Comparison of ENCODE assay signal across 19 cellular contexts in the genomic region with DNA sequence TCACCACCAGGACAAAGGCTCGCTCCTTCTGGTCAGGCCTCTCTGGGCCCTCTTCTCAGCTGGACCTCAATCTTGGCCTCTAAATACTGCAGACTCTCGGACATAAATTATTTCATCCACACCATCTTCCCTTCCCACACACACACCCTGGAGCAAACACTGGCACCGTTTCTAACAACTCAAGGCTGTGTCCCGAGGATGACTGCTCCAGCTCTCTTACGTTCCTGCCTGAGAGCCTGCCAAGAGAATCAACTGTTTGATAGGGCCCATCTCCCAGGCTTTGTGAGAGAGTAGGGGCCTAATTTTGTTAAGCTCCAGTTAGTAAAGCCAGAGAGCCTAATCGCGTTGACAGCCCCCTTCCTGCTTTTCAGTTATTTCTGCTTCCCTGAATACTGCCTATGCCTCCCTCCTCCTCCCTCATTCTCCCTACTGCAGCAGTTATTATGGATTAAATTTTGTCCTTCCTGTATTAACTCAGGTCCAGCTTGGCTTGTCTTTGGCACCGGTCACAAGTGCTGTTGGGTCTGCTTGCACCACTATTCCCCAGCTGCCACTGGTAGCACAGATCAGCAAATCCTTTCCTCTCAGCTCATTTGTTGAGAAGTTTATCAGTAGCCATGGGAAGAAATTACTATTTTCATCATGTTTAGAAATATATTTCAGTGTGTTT.
DNase-seq lines count a peak whose midpoint lies in the region; ATAC-seq, FAIRE-seq and TF ChIP-seq lines count a peak whose summit lies in the region.
"Had no signal": no experiment of that assay in that cellular context is flagged by ENCODE, and none has a peak within 500 bp of the region (broad histone marks: within the 10 kb centered on the region; RNA-seq: fewer than 3 reads in every experiment).

No MANE protein-coding gene starts in this region.

- H3K4me3 ChIP-seq in A673 (ENCODE audit: low read depth, low read length, poor library complexity, severe bottlenecking): no peak overlapping the region
- H3K4me3 ChIP-seq in astrocyte (ENCODE audit: insufficient read depth, low read depth, low read length): no peak overlapping the region
- H3K4me3 ChIP-seq in cardiac muscle cell: no peak overlapping the region
- H3K4me3 ChIP-seq in PC-9: no peak overlapping the region
- H3K4me3 ChIP-seq: gastrocnemius medialis, thoracic aorta had no signal

- no peaks in the 10 kb centered on the region for H3F3A ChIP-seq in PC-9 (ENCODE audit: insufficient read depth, low read depth)

- H3K27ac ChIP-seq in A673 (ENCODE audit: low read depth, low read length, poor library complexity, severe bottlenecking): peak overlapping the region; percentile 12
- no peak overlapping the region for H3K27ac ChIP-seq in astrocyte (ENCODE audit: low read depth, low read length)
- H3K27ac ChIP-seq in cardiac muscle cell: peak overlapping the region; percentile 56
- H3K27ac ChIP-seq in PC-9: no peak overlapping the region
- H3K27ac ChIP-seq: gastrocnemius medialis, thoracic aorta had no signal

- TF ChIP-seq CTCF in A673 (conservative IDR thresholded peaks at IDR 0.05; ENCODE audit: low read depth, low read length): no peak
- no peak for TF ChIP-seq CTCF in astrocyte (IDR thresholded peaks at IDR 0.05; ENCODE audit: insufficient read depth, low read depth, low read length)
- TF ChIP-seq CTCF in cardiac muscle cell (IDR thresholded peaks at IDR 0.05; ENCODE audit: low read depth, low read length): no peak
- TF ChIP-seq CTCF in PC-9 (conservative IDR thresholded peaks at IDR 0.05): no peak

- H3K27me3 ChIP-seq in A673 (replicated peaks; ENCODE audit: insufficient read depth, low read depth, low read length, poor library complexity): no peaks in the 10 kb centered on the region
- H3K27me3 ChIP-seq in astrocyte (ENCODE audit: insufficient read depth, low read length): no peaks in the 10 kb centered on the region
- H3K27me3 ChIP-seq in cardiac muscle cell: no peaks in the 10 kb centered on the region
- H3K27me3 ChIP-seq in PC-9 (ENCODE audit: insufficient read depth, low read depth): no peaks in the 10 kb centered on the region
- H3K27me3 ChIP-seq: gastrocnemius medialis had no signal

- no peak for ATAC-seq in GM19324 (IDR thresholded peaks at IDR 0.05; ENCODE audit: low FRiP score, unreplicated experiment)
- ATAC-seq: activated naive CD4-positive, alpha-beta T cell treated with anti-CD3 and anti-CD28 coated beads, Interleukin-2, amount 50 U/mL, for 72 hours; naive thymus-derived CD4-positive, alpha-beta T cell had no signal

- H3K9me2 ChIP-seq in PC-9 (ENCODE audit: insufficient read depth): no peaks in the 10 kb centered on the region

- POLR2A ChIA-PET in A673 (lab: Charles Lee; ENCODE audit: low non-redundant PET): no interaction called here
- POLR2A ChIA-PET in PC-9 (lab: Charles Lee; ENCODE audit: unreplicated experiment): interaction anchor here (0.6 kb wide), 1 partner anchor 111 kb away, joined by 4 read pairs; no protein-coding TSS in a partner anchor

- peaks cover 15% of the 10 kb centered on the region for H3K36me3 Mint-ChIP-seq in astrocyte (ENCODE audit: low read depth, unreplicated experiment)
- H3K36me3 Mint-ChIP-seq: activated naive CD4-positive, alpha-beta T cell treated with anti-CD3 and anti-CD28 coated beads, Interleukin-2, amount 50 U/mL, for 72 hours had no signal

- peaks cover 3% of the 10 kb centered on the region for H3K4me1 Mint-ChIP-seq in astrocyte (ENCODE audit: low read depth, unreplicated experiment)

- no peak overlapping the region for H3K27ac Mint-ChIP-seq in astrocyte (ENCODE audit: unreplicated experiment)

- no peak for FAIRE-seq in astrocyte (lab: Jason Lieb, UNC)
- FAIRE-seq: A204.1, GM18507, H1 had no signal

- no TSS peak for BruUV-seq in A673 (replicated peaks; lab: Mats Ljungman, UMichigan)
- BruUV-seq in PC-9 (replicated peaks; lab: Mats Ljungman, UMichigan): no TSS peak

- H3K4me2 ChIP-seq in astrocyte (ENCODE audit: low read length): no peak overlapping the region
- H3K4me2 ChIP-seq in PC-9: no peak overlapping the region

- no peaks in the 10 kb centered on the region for H3K9me3 Mint-ChIP-seq in astrocyte (ENCODE audit: unreplicated experiment)
- H3K9me3 Mint-ChIP-seq: activated naive CD4-positive, alpha-beta T cell treated with anti-CD3 and anti-CD28 coated beads, Interleukin-2, amount 50 U/mL, for 72 hours; naive thymus-derived CD4-positive, alpha-beta T cell had no signal

- H3K79me2 ChIP-seq in astrocyte (ENCODE audit: insufficient read depth, low read length) (no peaks in the 10 kb centered on the region), PC-9 (ENCODE audit: low read depth) (no peaks in the 10 kb centered on the region)

- no peaks in the 10 kb centered on the region for H3K27me3 Mint-ChIP-seq in astrocyte (ENCODE audit: low read depth, unreplicated experiment)
- H3K27me3 Mint-ChIP-seq: naive thymus-derived CD4-positive, alpha-beta T cell had no signal

- H3K9ac ChIP-seq in astrocyte (ENCODE audit: low read length): no peak overlapping the region

- CTCF ChIA-PET in A673 (lab: Charles Lee) (no interaction called here), PC-9 (lab: Charles Lee) (no interaction called here)

- H2AFZ ChIP-seq in astrocyte (ENCODE audit: low read depth, low read length) (no peak overlapping the region), PC-9 (no peak overlapping the region)

- no peaks in the 10 kb centered on the region for H3K36me3 ChIP-seq in A673 (ENCODE audit: insufficient read depth, low read length, poor library complexity, severe bottlenecking)
- H3K36me3 ChIP-seq in astrocyte (ENCODE audit: insufficient read depth, low read length): no peaks in the 10 kb centered on the region
- H3K36me3 ChIP-seq in cardiac muscle cell: no peaks in the 10 kb centered on the region
- no peaks in the 10 kb centered on the region for H3K36me3 ChIP-seq in PC-9 (ENCODE audit: low read depth)
- H3K36me3 ChIP-seq: gastrocnemius medialis, thoracic aorta had no signal

- H4K20me1 ChIP-seq in astrocyte (ENCODE audit: insufficient read depth, low read length) (peaks cover 9% of the 10 kb centered on the region), PC-9 (ENCODE audit: insufficient read depth) (no peaks in the 10 kb centered on the region; the same call in 1 of the 2 replicates)

- DNase-seq in A673 (ENCODE audit: low spot score) (no peak), astrocyte (ENCODE audit: low read depth) (peak; percentile 44), cardiac muscle cell (ENCODE audit: low read depth in 1 of 2, low spot score in 1 of 2) (peak; percentile 18 to 74), pons (ENCODE audit: low spot score) (peak; percentile 70), KG1 (lab: John Stamatoyannopoulos, UW) (no peak), PC-9 (no peak), hepatic stellate cell (ENCODE audit: low spot score) (no peak)
- DNase-seq: activated CD4-positive, CD25-positive, alpha-beta regulatory T cell; activated CD8-positive, alpha-beta memory T cell treated with anti-CD3 and anti-CD28 coated beads, Interleukin-2, amount 50 U/mL, for 4 hours; gastrocnemius medialis; GF-D8; Kasumi-1; naive thymus-derived CD4-positive, alpha-beta T cell had no signal

- intact Hi-C loops in A673 (cut with micrococcal nuclease; ENCODE audit: unreplicated experiment) (no loop called here), PC-9 (cut with micrococcal nuclease; ENCODE audit: unreplicated experiment) (no loop called here)

- H3K4me3 Mint-ChIP-seq in astrocyte (ENCODE audit: unreplicated experiment): no peak overlapping the region
- H3K4me3 Mint-ChIP-seq: naive thymus-derived CD4-positive, alpha-beta T cell had no signal

- H3K4me1 ChIP-seq in A673 (ENCODE audit: insufficient read depth, low read length, poor library complexity, severe bottlenecking) (peaks cover 5% of the 10 kb centered on the region), astrocyte (ENCODE audit: insufficient read depth, low read length) (no peaks in the 10 kb centered on the region), cardiac muscle cell (ENCODE audit: low read depth) (peaks cover 8% of the 10 kb centered on the region), PC-9 (replicated peaks; ENCODE audit: insufficient read depth) (no peaks in the 10 kb centered on the region)
- H3K4me1 ChIP-seq: gastrocnemius medialis had no signal

- no peaks in the 10 kb centered on the region for H3K9me3 ChIP-seq in A673 (ENCODE audit: low read depth, low read length, poor library complexity, severe bottlenecking)
- H3K9me3 ChIP-seq in astrocyte (ENCODE audit: insufficient read depth, low read depth, low read length): no peaks in the 10 kb centered on the region
- no peaks in the 10 kb centered on the region for H3K9me3 ChIP-seq in cardiac muscle cell (ENCODE audit: low read depth)
- H3K9me3 ChIP-seq in PC-9 (ENCODE audit: insufficient read depth, low read depth): no peaks in the 10 kb centered on the region
- H3K9me3 ChIP-seq: gastrocnemius medialis, thoracic aorta had no signal

Comparison
In these comparisons a context has a peak if more than half of its experiments do, and no peak if none do; other contexts are left out.
1. DNase-seq: peak in astrocyte (single experiment), cardiac muscle cell (2 of 2) and pons (single experiment); none in A673 (single experiment), KG1 (single experiment), PC-9 (0 of 2) and hepatic stellate cell (single experiment).
2. H3K27ac ChIP-seq: peak in A673 (single experiment) and cardiac muscle cell (single experiment); none in astrocyte (single experiment) and PC-9 (single experiment).